Comparison of ENCODE assay signal across 12 cellular contexts in genomic region chr1:53511933-53512806, GRCh38. TPM values are rescaled to one million over a fixed set of nuclear protein-coding genes. Genes with fewer than 3 reads are reported as not detected.
DNase-seq lines count a peak whose midpoint lies in the region; ATAC-seq, FAIRE-seq and TF ChIP-seq lines count a peak whose summit lies in the region.
"Had no signal": no experiment of that assay in that cellular context is flagged by ENCODE, and none has a peak within 500 bp of the region (broad histone marks: within the 10 kb centered on the region; RNA-seq: fewer than 3 reads in every experiment).

No MANE protein-coding gene starts in this region.

- H3K27me3 ChIP-seq in pancreas: no peaks in the 10 kb centered on the region

- no peaks in the 10 kb centered on the region for H3K36me3 ChIP-seq in pancreas
- H3K36me3 ChIP-seq: spleen had no signal

- no peak for FAIRE-seq in pancreas (lab: Jason Lieb, UNC)

- peak; percentile 99 for DNase-seq in DMS79 treated with DMSO at 0.1 percent for 48 hours (lab: John Stamatoyannopoulos, UW)
- peak; percentile 38 for DNase-seq in NCI-H2196 treated with DMSO at 0.1 percent for 48 hours (lab: John Stamatoyannopoulos, UW; ENCODE audit: unreplicated experiment)
- peak; percentile 60 for DNase-seq in dedifferentiated amniotic fluid mesenchymal stem cell (ENCODE audit: extremely low spot score)
- peak in 1 of 6 donors; percentile 32 for DNase-seq in pancreas
- DNase-seq in cortex of kidney (lab: John Stamatoyannopoulos, UW): no peak
- DNase-seq in caudate nucleus (lab: John Stamatoyannopoulos, UW): no peak
- no peak for DNase-seq in activated T-cell treated with anti-CD3 and anti-CD28 coated beads, Interleukin-2, amount 50 U/mL, for 48 hours
- DNase-seq: DND-41; effector CD8-positive, alpha-beta T cell; KG1; spleen had no signal

- no peaks in the 10 kb centered on the region for H3K4me1 ChIP-seq in pancreas
- H3K4me1 ChIP-seq: spleen had no signal

- intact Hi-C loops in pancreas (cut with DNase I): no loop called here

- H3K27ac ChIP-seq in pancreas: peak overlapping the region in 1 of 4 donors; percentile 17
- H3K27ac ChIP-seq in caudate nucleus (ENCODE audit: low read depth, low read length): no peak overlapping the region
- H3K27ac ChIP-seq: spleen had no signal

- H3K4me3 ChIP-seq in pancreas: no peak overlapping the region
- H3K4me3 ChIP-seq: spleen had no signal

- H3K9me3 ChIP-seq in pancreas: no peaks in the 10 kb centered on the region
- H3K9me3 ChIP-seq: spleen had no signal

- ATAC-seq in pancreas (peak; percentile 24 to 56 (median 40)), HG03571 (IDR thresholded peaks at IDR 0.05; ENCODE audit: unreplicated experiment) (no peak)

- TF ChIP-seq CTCF in pancreas (IDR thresholded peaks at IDR 0.05): no peak

- 48 to 51% methylated on average over 19 of the region's 19 CpGs for WGBS in pancreas, 2 donors

RNA-seq across cellular contexts. Expression of gene DMRTB1, which starts 53.0 kb away (rescaled TPM):
- not detected for total RNA-seq in pancreas
- polyA plus RNA-seq in pancreas: not detected
- total RNA-seq: spleen had no signal
- polyA plus RNA-seq: spleen had no signal

Comparison
In these comparisons a context has a peak if more than half of its experiments do, and no peak if none do; other contexts are left out.
1. DNase-seq: peak in DMS79 treated with DMSO at 0.1 percent for 48 hours (single experiment), NCI-H2196 treated with DMSO at 0.1 percent for 48 hours (single experiment) and dedifferentiated amniotic fluid mesenchymal stem cell (single experiment); none in cortex of kidney (single experiment), caudate nucleus (0 of 61) and activated T-cell treated with anti-CD3 and anti-CD28 coated beads, Interleukin-2, amount 50 U/mL, for 48 hours (0 of 2).